In genomic region chr19:30087381-30088138, GRCh38 we compare ENCODE assay signal across 26 cellular contexts.
"Had no signal": no experiment of that assay in that cellular context is flagged by ENCODE, and none has a peak within 500 bp of the region (broad histone marks: within the 10 kb centered on the region; RNA-seq: fewer than 3 reads in every experiment).

No MANE protein-coding gene starts in this region.

- ATAC-seq: activated CD8-positive, alpha-beta memory T cell treated with anti-CD3 and anti-CD28 coated beads, Interleukin-2, amount 10 ng/mL, durations not matched to agents 7 days and 5 days; activated T-helper 17 cell treated with anti-CD3 and anti-CD28 coated beads, Interleukin-2, amount 50 U/mL, for 72 hours; Panc1; T-helper 17 cell had no signal

- H3K27me3 ChIP-seq: brain microvascular endothelial cell, MG63 had no signal

- H3K27ac ChIP-seq: brain microvascular endothelial cell had no signal

- DNase-seq: activated B cell treated with CpG ODN at 0.5 μM for 24 hours; activated CD4-positive, alpha-beta T cell treated with anti-CD3 and anti-CD28 coated beads for 1 hour; activated CD4-positive, alpha-beta T cell treated with anti-CD3 and anti-CD28 coated beads, Interleukin-2, amount 10 ng/mL, durations not matched to agents 24 days and 14 days; activated CD4-positive, alpha-beta T cell treated with anti-CD3 and anti-CD28 coated beads, Interleukin-2, amount 50 U/mL, for 48 hours; activated CD8-positive, alpha-beta memory T cell treated with anti-CD3 and anti-CD28 coated beads, Interleukin-2, amount 10 ng/mL, durations not matched to agents 7 days and 5 days; activated gamma-delta T cell treated with Interleukin-2 at 50 U/mL for 16 hours; activated naive CD4-positive, alpha-beta T cell treated with anti-CD3 and anti-CD28 coated beads, Interleukin-2, amount 10 ng/mL, durations not matched to agents 7 days and 5 days; activated naive CD8-positive, alpha-beta T cell treated with anti-CD3 and anti-CD28 coated beads for 36 hours; activated T-cell treated with anti-CD3 and anti-CD28 coated beads, Interleukin-2, amount 50 U/mL, for 48 hours; brain microvascular endothelial cell; MG63; NCI-H1092 treated with DMSO at 0.1 percent for 48 hours; NCI-H1417 treated with DMSO at 0.1 percent for 48 hours; NCI-H1694; NCI-H2029 treated with DMSO at 0.1 percent for 48 hours; NCI-H345; NCI-H510A; NCI-H69; NK-92 treated with Interleukin-12 subunit alpha and Interleukin-12 subunit beta, amount 100 ng/mL, for 24 hours; OCI-M1; RPMI8226; SIG-M5; T-helper 17 cell; T-helper 9 cell had no signal

- H3K36me3 ChIP-seq: brain microvascular endothelial cell, MG63 had no signal

- H3K9me3 ChIP-seq: MG63 had no signal

- H3K4me3 ChIP-seq: MG63 had no signal
